Comparison of ENCODE assay signal across 8 cellular contexts in genomic region chr11:95154514-95154913, GRCh38.
DNase-seq lines count a peak whose midpoint lies in the region; ATAC-seq, FAIRE-seq and TF ChIP-seq lines count a peak whose summit lies in the region.

No MANE protein-coding gene starts in this region.

- H3K27ac ChIP-seq in hepatocyte: no peak overlapping the region

- no peak overlapping the region for H3K4me2 ChIP-seq in hepatocyte

- H4K20me1 ChIP-seq in hepatocyte (ENCODE audit: insufficient read depth, poor library complexity, severe bottlenecking): no peaks in the 10 kb centered on the region

- no peaks in the 10 kb centered on the region for H3K27me3 ChIP-seq in hepatocyte

- no peak for FAIRE-seq in HTR-8/SVneo (lab: Jason Lieb, UNC)

- TF ChIP-seq CTCF in hepatocyte (IDR thresholded peaks at IDR 0.05; ENCODE audit: poor library complexity): peak; percentile 72
- no peak for TF ChIP-seq CTCF in lower leg skin (IDR thresholded peaks at IDR 0.05)

- H3K4me3 ChIP-seq in hepatocyte (no peak overlapping the region), lower leg skin (ENCODE audit: low read depth, poor library complexity, severe bottlenecking) (no peak overlapping the region)

- H3K36me3 ChIP-seq in hepatocyte (replicated peaks; ENCODE audit: insufficient read depth, low read depth): no peaks in the 10 kb centered on the region

- H2AFZ ChIP-seq in hepatocyte: no peak overlapping the region

- no peaks in the 10 kb centered on the region for H3K79me2 ChIP-seq in hepatocyte

- no peaks in the 10 kb centered on the region for H3K9me3 ChIP-seq in hepatocyte (ENCODE audit: low read depth)

- H3K4me1 ChIP-seq in hepatocyte (ENCODE audit: insufficient read depth): peaks cover 19% of the 10 kb centered on the region

- intact Hi-C loops in lower leg skin (cut with DNase I; ENCODE audit: low total_unique reads): loop anchor here (5.0 kb wide), 2 partner anchors 77 to 548 kb away; no protein-coding TSS in a partner anchor

- no peak for TF ChIP-seq POLR2A in lower leg skin (IDR thresholded peaks at IDR 0.05)

- no peak for ATAC-seq in GM19467 (IDR thresholded peaks at IDR 0.05; ENCODE audit: unreplicated experiment)

- peak; percentile 37 for DNase-seq in DMS153 treated with DMSO at 0.1 percent for 48 hours (lab: John Stamatoyannopoulos, UW; ENCODE audit: unreplicated experiment)
- DNase-seq in HTR-8/SVneo (ENCODE audit: insufficient read length, low spot score): peak; percentile 36
- peak; percentile 85 for DNase-seq in OCI-M1 (lab: John Stamatoyannopoulos, UW)
- peak; percentile 66 for DNase-seq in activated naive CD4-positive, alpha-beta T cell treated with Interleukin-2 at 50 U/mL for 16 hours
- peak; percentile 71 for DNase-seq in hepatocyte (ENCODE audit: low spot score)
- peak; percentile 70 for DNase-seq in stimulated activated CD4-positive, alpha-beta T cell treated with anti-CD3 and anti-CD28 coated beads, Interleukin-1b, Interleukin-23, amount 100 ng/mL, for 48 hours
- no peak for DNase-seq in lower leg skin (ENCODE audit: low spot score in 2 of 2)

- H3K9me2 ChIP-seq in hepatocyte (replicated peaks; ENCODE audit: insufficient read depth): no peaks in the 10 kb centered on the region

Comparison
In these comparisons a context has a peak if more than half of its experiments do, and no peak if none do; other contexts are left out.
1. DNase-seq: peak in DMS153 treated with DMSO at 0.1 percent for 48 hours (single experiment), HTR-8/SVneo (single experiment), OCI-M1 (single experiment), activated naive CD4-positive, alpha-beta T cell treated with Interleukin-2 at 50 U/mL for 16 hours (single experiment), hepatocyte (single experiment) and stimulated activated CD4-positive, alpha-beta T cell treated with anti-CD3 and anti-CD28 coated beads, Interleukin-1b, Interleukin-23, amount 100 ng/mL, for 48 hours (single experiment); none in lower leg skin (0 of 2).